1 cellular context compared by ENCODE assay signal in the genomic region with DNA sequence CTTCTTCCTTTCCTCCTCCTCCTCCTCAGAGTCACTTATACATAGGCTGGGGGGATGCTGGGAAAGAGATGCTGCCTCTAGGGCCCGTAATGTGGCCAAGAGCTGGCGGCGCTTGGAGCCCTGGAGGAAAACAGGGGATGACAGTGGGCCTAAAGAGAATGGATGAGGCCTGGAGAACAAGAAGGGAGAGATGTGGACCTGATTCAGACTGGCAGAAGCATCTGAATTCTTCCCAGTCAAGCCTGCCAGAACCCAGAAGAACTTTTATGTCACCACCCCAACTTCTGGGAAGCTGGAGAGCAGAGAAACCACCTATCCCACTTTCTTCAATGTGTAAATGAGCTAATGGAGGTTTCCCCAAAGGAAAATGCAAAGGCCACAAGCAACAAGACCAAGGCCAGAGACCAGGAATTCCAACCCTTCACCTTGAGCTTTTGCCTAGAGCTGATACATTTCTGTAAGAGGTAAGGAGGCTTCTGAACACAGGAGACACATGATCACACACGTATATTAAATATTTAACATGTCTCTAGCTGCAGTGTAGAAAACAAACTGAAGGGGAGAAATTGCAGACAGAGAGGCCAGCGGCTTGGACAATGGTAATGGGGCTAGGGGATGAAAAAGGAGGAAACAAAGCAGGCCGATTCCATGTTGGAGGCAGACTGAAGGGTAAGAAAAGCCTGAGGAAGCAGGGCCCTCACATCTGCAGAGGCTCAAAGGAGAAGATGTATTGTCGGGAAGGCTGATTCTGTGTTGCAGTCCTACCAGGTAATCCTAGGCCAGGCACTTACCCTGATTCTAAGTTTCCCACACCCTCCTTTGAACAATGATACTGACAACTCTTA.
TF ChIP-seq lines count a peak whose summit lies in the region.

No MANE protein-coding gene starts in this region.

TF ChIP-seq in HepG2, 621 proteins besides CTCF, POLR2A, EP300 and RAD21:
- TF ChIP-seq ZBTB26 (CRISPR knock-in tag; IDR thresholded peaks at IDR 0.05; ENCODE audit: borderline replicate concordance) (no peak), FOXP1 (IDR thresholded peaks at IDR 0.05) (no peak), FOXP1 (CRISPR knock-in tag; IDR thresholded peaks at IDR 0.05) (no peak), RFX3 (CRISPR knock-in tag; IDR thresholded peaks at IDR 0.05) (no peak), ATF7 (IDR thresholded peaks at IDR 0.05) (no peak), ATF7 (CRISPR knock-in tag; IDR thresholded peaks at IDR 0.05) (no peak), FOSL1 (CRISPR knock-in tag; IDR thresholded peaks at IDR 0.05; ENCODE audit: borderline replicate concordance) (no peak), ZNF589 (CRISPR knock-in tag; conservative IDR thresholded peaks at IDR 0.05) (no peak), IKZF4 (CRISPR knock-in tag; IDR thresholded peaks at IDR 0.05; ENCODE audit: borderline replicate concordance, low read depth, not compliant biosample characterization) (no peak)
- TF ChIP-seq, protein P1, sequence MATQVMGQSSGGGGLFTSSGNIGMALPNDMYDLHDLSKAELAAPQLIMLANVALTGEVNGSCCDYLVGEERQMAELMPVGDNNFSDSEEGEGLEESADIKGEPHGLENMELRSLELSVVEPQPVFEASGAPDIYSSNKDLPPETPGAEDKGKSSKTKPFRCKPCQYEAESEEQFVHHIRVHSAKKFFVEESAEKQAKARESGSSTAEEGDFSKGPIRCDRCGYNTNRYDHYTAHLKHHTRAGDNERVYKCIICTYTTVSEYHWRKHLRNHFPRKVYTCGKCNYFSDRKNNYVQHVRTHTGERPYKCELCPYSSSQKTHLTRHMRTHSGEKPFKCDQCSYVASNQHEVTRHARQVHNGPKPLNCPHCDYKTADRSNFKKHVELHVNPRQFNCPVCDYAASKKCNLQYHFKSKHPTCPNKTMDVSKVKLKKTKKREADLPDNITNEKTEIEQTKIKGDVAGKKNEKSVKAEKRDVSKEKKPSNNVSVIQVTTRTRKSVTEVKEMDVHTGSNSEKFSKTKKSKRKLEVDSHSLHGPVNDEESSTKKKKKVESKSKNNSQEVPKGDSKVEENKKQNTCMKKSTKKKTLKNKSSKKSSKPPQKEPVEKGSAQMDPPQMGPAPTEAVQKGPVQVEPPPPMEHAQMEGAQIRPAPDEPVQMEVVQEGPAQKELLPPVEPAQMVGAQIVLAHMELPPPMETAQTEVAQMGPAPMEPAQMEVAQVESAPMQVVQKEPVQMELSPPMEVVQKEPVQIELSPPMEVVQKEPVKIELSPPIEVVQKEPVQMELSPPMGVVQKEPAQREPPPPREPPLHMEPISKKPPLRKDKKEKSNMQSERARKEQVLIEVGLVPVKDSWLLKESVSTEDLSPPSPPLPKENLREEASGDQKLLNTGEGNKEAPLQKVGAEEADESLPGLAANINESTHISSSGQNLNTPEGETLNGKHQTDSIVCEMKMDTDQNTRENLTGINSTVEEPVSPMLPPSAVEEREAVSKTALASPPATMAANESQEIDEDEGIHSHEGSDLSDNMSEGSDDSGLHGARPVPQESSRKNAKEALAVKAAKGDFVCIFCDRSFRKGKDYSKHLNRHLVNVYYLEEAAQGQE (IDR thresholded peaks at IDR 0.05; ENCODE audit: borderline replicate concordance in 1 of 2, low read depth in 1 of 2, low read length in 2 of 2): no peak
